ENCODE assay signal across 23 cellular contexts in genomic region chr21:36454079-36454478, GRCh38. TPM values are rescaled to one million over a fixed set of nuclear protein-coding genes. Genes with fewer than 3 reads are reported as not detected.
DNase-seq lines count a peak whose midpoint lies in the region; ATAC-seq, FAIRE-seq and TF ChIP-seq lines count a peak whose summit lies in the region.
"Had no signal": no experiment of that assay in that cellular context is flagged by ENCODE, and none has a peak within 500 bp of the region (broad histone marks: within the 10 kb centered on the region; RNA-seq: fewer than 3 reads in every experiment).

No MANE protein-coding gene starts in this region.

- H3K9me3 Mint-ChIP-seq in CD4-positive, CD25-positive, alpha-beta regulatory T cell, result peaks cover 0 to 2% (median 0%) of the 10 kb centered on the region in 7 donors
- H3K9me3 Mint-ChIP-seq: activated naive CD8-positive, alpha-beta T cell treated with anti-CD3 and anti-CD28 coated beads, Interleukin-2, amount 50 U/mL, for 24 hours had no signal

- H3K36me3 Mint-ChIP-seq in CD4-positive, CD25-positive, alpha-beta regulatory T cell, result no peaks in the 10 kb centered on the region

- no peak for TF ChIP-seq CTCF in suprapubic skin (IDR thresholded peaks at IDR 0.05)

- no peak overlapping the region for H3K4me3 Mint-ChIP-seq in CD4-positive, CD25-positive, alpha-beta regulatory T cell
- H3K4me3 Mint-ChIP-seq: activated naive CD8-positive, alpha-beta T cell treated with anti-CD3 and anti-CD28 coated beads, Interleukin-2, amount 50 U/mL, for 24 hours had no signal

- no peak for DNase-seq in CD4-positive, CD25-positive, alpha-beta regulatory T cell
- DNase-seq in NCI-H146 (lab: John Stamatoyannopoulos, UW), result peak; percentile 84
- peak; percentile 73 for DNase-seq in RPMI8226
- DNase-seq in kidney tubule cell (ENCODE audit: low spot score), result peak; percentile 73
- no peak for DNase-seq in RCC 7860 (ENCODE audit: low spot score)
- DNase-seq in ACHN, result no peak
- no peak for DNase-seq in suprapubic skin (ENCODE audit: low spot score in 2 of 2)
- DNase-seq: activated CD4-positive, alpha-beta T cell treated with anti-CD3 and anti-CD28 coated beads, Interleukin-2, amount 50 U/mL, for 4 hours; activated naive CD8-positive, alpha-beta T cell treated with anti-CD3 and anti-CD28 coated beads, Interleukin-2, amount 50 U/mL, for 24 hours; activated T-cell treated with anti-CD3 and anti-CD28 coated beads, Interleukin-2, amount 50 U/mL, for 48 hours; GM23248; NCI-H1048; NCI-H510A treated with DMSO at 0.1 percent for 48 hours; psoas muscle; stimulated activated CD4-positive, alpha-beta T cell treated with anti-CD3 and anti-CD28 coated beads, Interleukin-12 subunit alpha, Interleukin-12 subunit beta, amount 100 ng/mL, for 4 hours; stimulated activated naive CD8-positive, alpha-beta T cell treated with anti-CD3 and anti-CD28 coated beads, Interleukin-15, Interleukin-2, amounts not matched to agents 100 U/mL and 50 U/mL, for 24 hours had no signal

- no peaks in the 10 kb centered on the region for H3K36me3 ChIP-seq in CD4-positive, CD25-positive, alpha-beta regulatory T cell (ENCODE audit: control insufficient read depth, insufficient read depth, low read length)
- no peaks in the 10 kb centered on the region for H3K36me3 ChIP-seq in suprapubic skin

- H3K4me1 ChIP-seq in CD4-positive, CD25-positive, alpha-beta regulatory T cell (ENCODE audit: control insufficient read depth, insufficient read depth, low read length, poor library complexity, severe bottlenecking), result no peaks in the 10 kb centered on the region
- H3K4me1 ChIP-seq in suprapubic skin, result no peaks in the 10 kb centered on the region
- H3K4me1 ChIP-seq: psoas muscle had no signal

- TF ChIP-seq EP300 in suprapubic skin (IDR thresholded peaks at IDR 0.05), result no peak

- peaks cover 2% of the 10 kb centered on the region for H3K27me3 ChIP-seq in CD4-positive, CD25-positive, alpha-beta regulatory T cell (ENCODE audit: control insufficient read depth, insufficient read depth, low read length)
- no peaks in the 10 kb centered on the region for H3K27me3 ChIP-seq in suprapubic skin

- H3K9me3 ChIP-seq in CD4-positive, CD25-positive, alpha-beta regulatory T cell (ENCODE audit: control insufficient read depth in 2 of 2, low read length in 2 of 2), result no peaks in the 10 kb centered on the region
- H3K9me3 ChIP-seq in suprapubic skin, result no peaks in the 10 kb centered on the region
- H3K9me3 ChIP-seq: psoas muscle had no signal

- TF ChIP-seq POLR2A in suprapubic skin (IDR thresholded peaks at IDR 0.05), result no peak

- no peak for ATAC-seq in CD4-positive, CD25-positive, alpha-beta regulatory T cell (ENCODE audit: low read depth in 2 of 2)
- ATAC-seq in HG02678 (IDR thresholded peaks at IDR 0.05; ENCODE audit: unreplicated experiment), result no peak
- ATAC-seq: activated naive CD8-positive, alpha-beta T cell treated with anti-CD3 and anti-CD28 coated beads, Interleukin-2, amount 50 U/mL, for 24 hours; Panc1; psoas muscle; stimulated activated naive CD8-positive, alpha-beta T cell treated with anti-CD3 and anti-CD28 coated beads, Interleukin-15, Interleukin-2, amounts not matched to agents 100 U/mL and 50 U/mL, for 24 hours had no signal

- no peaks in the 10 kb centered on the region for H3K4me1 Mint-ChIP-seq in CD4-positive, CD25-positive, alpha-beta regulatory T cell
- H3K4me1 Mint-ChIP-seq: activated naive CD8-positive, alpha-beta T cell treated with anti-CD3 and anti-CD28 coated beads, Interleukin-2, amount 50 U/mL, for 24 hours had no signal

- H3K27ac Mint-ChIP-seq in CD4-positive, CD25-positive, alpha-beta regulatory T cell, result peak overlapping the region in 2 of 3 donors; percentile 60 to 71
- H3K27ac Mint-ChIP-seq: activated naive CD8-positive, alpha-beta T cell treated with anti-CD3 and anti-CD28 coated beads, Interleukin-2, amount 50 U/mL, for 24 hours had no signal

- in situ Hi-C loops in ACHN (cut with HindIII; ENCODE audit: low pct_ligation_motif_present, low pct_unique_long_range_greater_than_20kb, low sequenced_read_pairs), result no loop called here

- 49% methylated on average over 5 of the region's 5 CpGs for WGBS in suprapubic skin

- peaks cover 28% of the 10 kb centered on the region for H3K27me3 Mint-ChIP-seq in CD4-positive, CD25-positive, alpha-beta regulatory T cell

- no peak for FAIRE-seq in RCC 7860 (lab: Jason Lieb, UNC)
- FAIRE-seq: G401.6, GM12891, urothelium cell line had no signal

- H3K4me3 ChIP-seq in CD4-positive, CD25-positive, alpha-beta regulatory T cell (ENCODE audit: low read depth, low read length), result no peak overlapping the region
- H3K4me3 ChIP-seq in suprapubic skin, result no peak overlapping the region
- H3K4me3 ChIP-seq: GM23248, psoas muscle had no signal

- no peak overlapping the region for H3K27ac ChIP-seq in CD4-positive, CD25-positive, alpha-beta regulatory T cell (ENCODE audit: insufficient read depth, low read length, poor library complexity, severe bottlenecking)
- no peak overlapping the region for H3K27ac ChIP-seq in suprapubic skin
- H3K27ac ChIP-seq: GM23248, KMS-11, psoas muscle had no signal

RNA-seq across cellular contexts. Expression of gene CLDN14, which starts 25.8 kb away (rescaled TPM):
- total RNA-seq in CD4-positive, CD25-positive, alpha-beta regulatory T cell, result not detected
- polyA plus RNA-seq in CD4-positive, CD25-positive, alpha-beta regulatory T cell, result not detected
- under 1 TPM in 2 of 4 donors, not detected in 2; 0.42 to 0.62 TPM for total RNA-seq in suprapubic skin
- total RNA-seq: A673, GM23248, psoas muscle had no signal
- polyA plus RNA-seq: GM23248 had no signal

Comparison
In these comparisons a context has a peak if more than half of its experiments do, and no peak if none do; other contexts are left out.
1. DNase-seq: peak in NCI-H146 (single experiment), RPMI8226 (single experiment) and kidney tubule cell (single experiment); none in CD4-positive, CD25-positive, alpha-beta regulatory T cell (0 of 3), RCC 7860 (single experiment), ACHN (single experiment) and suprapubic skin (0 of 2).